ENCODE assay signal across 23 cellular contexts in genomic region chr7:119895320-119895719, GRCh38.
"Had no signal": no experiment of that assay in that cellular context is flagged by ENCODE, and none has a peak within 500 bp of the region (broad histone marks: within the 10 kb centered on the region; RNA-seq: fewer than 3 reads in every experiment).

No MANE protein-coding gene starts in this region.

- H3K27me3 Mint-ChIP-seq: dendritic cell treated with granulocyte-macrophage colony-stimulating factor and Interleukin-4, amounts not matched to agents 40 ng/mL and 50 ng/mL, for 4 days; effector memory CD8-positive, alpha-beta T cell; naive thymus-derived CD4-positive, alpha-beta T cell had no signal

- H3K36me3 ChIP-seq: colonic mucosa, esophagus squamous epithelium, gastrocnemius medialis, heart right ventricle, left lung, lower lobe of right lung had no signal

- H3K4me1 ChIP-seq: colonic mucosa, esophagus squamous epithelium, gastrocnemius medialis, heart right ventricle, left lung, lower lobe of right lung had no signal

- H3K9me3 Mint-ChIP-seq: dendritic cell treated with granulocyte-macrophage colony-stimulating factor and Interleukin-4, amounts not matched to agents 40 ng/mL and 50 ng/mL, for 4 days; endodermal cell had no signal

- H3K4me1 Mint-ChIP-seq: endodermal cell; naive thymus-derived CD4-positive, alpha-beta T cell had no signal

- H3K4me3 ChIP-seq: colonic mucosa, esophagus squamous epithelium, gastrocnemius medialis, heart right ventricle, left lung, lower lobe of right lung had no signal

- H3K4me3 Mint-ChIP-seq: dendritic cell treated with granulocyte-macrophage colony-stimulating factor and Interleukin-4, amounts not matched to agents 40 ng/mL and 50 ng/mL, for 4 days; effector memory CD8-positive, alpha-beta T cell; endodermal cell; naive thymus-derived CD4-positive, alpha-beta T cell had no signal

- H3K9me3 ChIP-seq: colonic mucosa, esophagus squamous epithelium, lower lobe of right lung had no signal

- H3K27me3 ChIP-seq: colonic mucosa, esophagus squamous epithelium, gastrocnemius medialis, heart right ventricle, left lung had no signal

- H3K27ac Mint-ChIP-seq: dendritic cell treated with granulocyte-macrophage colony-stimulating factor and Interleukin-4, amounts not matched to agents 40 ng/mL and 50 ng/mL, for 4 days; effector memory CD8-positive, alpha-beta T cell; endodermal cell; naive thymus-derived CD4-positive, alpha-beta T cell had no signal

- H3K27ac ChIP-seq: colonic mucosa, epithelial cell of prostate, esophagus squamous epithelium, gastrocnemius medialis, heart right ventricle, left lung, lower lobe of right lung had no signal

- DNase-seq: colonic mucosa; cortex of kidney; effector CD8-positive, alpha-beta T cell; effector memory CD8-positive, alpha-beta T cell; endodermal cell; erythroblast; esophagus squamous epithelium; foreskin fibroblast; foreskin melanocyte; gastrocnemius medialis; glutamatergic neuron; head of caudate nucleus; heart right ventricle; hippocampal formation; left cardiac atrium; left lung; left ventricle myocardium superior; lower lobe of right lung; mesenchymal stem cell; midbrain; naive thymus-derived CD4-positive, alpha-beta T cell had no signal
